Comparison of ENCODE assay signal across 10 cellular contexts in the genomic region with DNA sequence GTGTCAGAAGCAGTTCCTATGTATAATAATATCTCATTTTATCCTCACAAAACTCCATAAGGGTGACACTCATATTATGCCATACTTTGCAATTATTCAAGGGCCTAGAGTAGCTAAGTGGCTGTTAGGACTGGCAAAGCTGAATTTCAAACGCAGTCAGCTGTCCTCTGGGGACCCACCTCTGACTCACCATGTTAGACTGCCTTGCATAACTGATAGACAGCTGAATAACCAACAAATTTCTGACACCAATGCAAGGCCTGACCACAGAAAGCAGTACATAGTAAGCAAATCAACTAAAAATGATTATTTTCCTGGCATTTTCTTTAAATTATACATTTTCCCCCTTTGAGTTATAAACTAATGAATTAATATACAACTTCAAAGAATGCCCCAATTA.
DNase-seq lines count a peak whose midpoint lies in the region; ATAC-seq and TF ChIP-seq lines count a peak whose summit lies in the region.
"Had no signal": no experiment of that assay in that cellular context is flagged by ENCODE, and none has a peak within 500 bp of the region (broad histone marks: within the 10 kb centered on the region; RNA-seq: fewer than 3 reads in every experiment).

No MANE protein-coding gene starts in this region.

- H3K27ac ChIP-seq in fibroblast of lung (ENCODE audit: insufficient read depth, low read length), result no peak overlapping the region
- H3K27ac ChIP-seq: A549 had no signal

- H3K4me1 ChIP-seq in fibroblast of lung (ENCODE audit: control insufficient read depth, extremely low read depth, insufficient read depth, low read length), result no peaks in the 10 kb centered on the region
- H3K4me1 ChIP-seq: A549 had no signal

- POLR2A ChIA-PET in activated CD4-positive, alpha-beta T cell treated with anti-CD3 and anti-CD28 coated beads for 36 hours (lab: Charles Lee), result no interaction called here

- no peak overlapping the region for H3K9ac ChIP-seq in fibroblast of lung (ENCODE audit: insufficient read depth, low read length)

- H3K27me3 Mint-ChIP-seq in activated CD4-positive, alpha-beta T cell treated with anti-CD3 and anti-CD28 coated beads for 36 hours, result no peaks in the 10 kb centered on the region
- no peaks in the 10 kb centered on the region for H3K27me3 Mint-ChIP-seq in activated CD4-positive, alpha-beta T cell treated with anti-CD3 and anti-CD28 coated beads, Interleukin-2, amount 10 ng/mL, durations not matched to agents 24 days and 14 days
- H3K27me3 Mint-ChIP-seq in stimulated activated memory B cell treated with anti-CD40 and anti-IgM and Interleukin-4, amounts not matched to agents 10 μg/mL and 1 μg/mL and 100 μg/mL, for 72 hours, result no peaks in the 10 kb centered on the region

- intact Hi-C loops in activated CD4-positive, alpha-beta T cell treated with anti-CD3 and anti-CD28 coated beads for 36 hours (cut with DNase I, micrococcal nuclease), result no loop called here
- intact Hi-C loops in activated CD4-positive, alpha-beta T cell treated with anti-CD3 and anti-CD28 coated beads, Interleukin-2, amount 10 ng/mL, durations not matched to agents 24 days and 14 days (cut with micrococcal nuclease), result no loop called here

- no peak overlapping the region for H3K4me2 ChIP-seq in fibroblast of lung (ENCODE audit: extremely low read depth, insufficient read depth, low read length)
- H3K4me2 ChIP-seq: A549 had no signal

- TF ChIP-seq CTCF in fibroblast of lung (conservative IDR thresholded peaks at IDR 0.05 in 1 of 2, IDR thresholded peaks at IDR 0.05 in 1 of 2; ENCODE audit: low read depth in 1 of 2, low read length in 2 of 2), result no peak

- H3K27ac Mint-ChIP-seq in activated CD4-positive, alpha-beta T cell treated with anti-CD3 and anti-CD28 coated beads for 36 hours, result no peak overlapping the region
- no peak overlapping the region for H3K27ac Mint-ChIP-seq in activated CD4-positive, alpha-beta T cell treated with anti-CD3 and anti-CD28 coated beads, Interleukin-2, amount 10 ng/mL, durations not matched to agents 24 days and 14 days
- H3K27ac Mint-ChIP-seq in stimulated activated memory B cell treated with anti-CD40 and anti-IgM and Interleukin-4, amounts not matched to agents 10 μg/mL and 1 μg/mL and 100 μg/mL, for 72 hours, result no peak overlapping the region

- H3K36me3 Mint-ChIP-seq in activated CD4-positive, alpha-beta T cell treated with anti-CD3 and anti-CD28 coated beads for 36 hours (ENCODE audit: low read depth), result no peaks in the 10 kb centered on the region
- H3K36me3 Mint-ChIP-seq in activated CD4-positive, alpha-beta T cell treated with anti-CD3 and anti-CD28 coated beads, Interleukin-2, amount 10 ng/mL, durations not matched to agents 24 days and 14 days (ENCODE audit: low read depth), result peaks cover 13% of the 10 kb centered on the region
- no peaks in the 10 kb centered on the region for H3K36me3 Mint-ChIP-seq in stimulated activated memory B cell treated with anti-CD40 and anti-IgM and Interleukin-4, amounts not matched to agents 10 μg/mL and 1 μg/mL and 100 μg/mL, for 72 hours

- H3K4me3 ChIP-seq in fibroblast of lung (replicated peaks in 1 of 4; ENCODE audit: control extremely low read depth in 1 of 4, insufficient read depth in 1 of 4, low read depth in 3 of 4, low read length in 4 of 4), result no peak overlapping the region
- H3K4me3 ChIP-seq: A549 had no signal

- peak; percentile 45 for DNase-seq in activated CD4-positive, alpha-beta T cell treated with anti-CD3 and anti-CD28 coated beads for 36 hours
- DNase-seq in activated CD4-positive, alpha-beta T cell treated with anti-CD3 and anti-CD28 coated beads, Interleukin-2, amount 10 ng/mL, durations not matched to agents 24 days and 14 days, result no peak
- DNase-seq in NOMO-1 (lab: John Stamatoyannopoulos, UW; ENCODE audit: unreplicated experiment in 2 of 2), result peak; percentile 61 to 88
- DNase-seq in fibroblast of lung (ENCODE audit: low read depth in 2 of 2), result peak; percentile 34 to 83
- no peak for DNase-seq in NCI-H2196 treated with DMSO at 0.1 percent for 48 hours (lab: John Stamatoyannopoulos, UW; ENCODE audit: unreplicated experiment)
- DNase-seq: nucleus accumbens had no signal

- peak; percentile 59 for ATAC-seq in activated CD4-positive, alpha-beta T cell treated with anti-CD3 and anti-CD28 coated beads for 36 hours
- ATAC-seq in stimulated activated memory B cell treated with anti-CD40 and anti-IgM and Interleukin-4, amounts not matched to agents 10 μg/mL and 1 μg/mL and 100 μg/mL, for 72 hours, result peak; percentile 66
- ATAC-seq in GM21381 (IDR thresholded peaks at IDR 0.05; ENCODE audit: unreplicated experiment) (no peak), GM21528 (IDR thresholded peaks at IDR 0.05; ENCODE audit: low FRiP score, unreplicated experiment) (no peak)
- ATAC-seq: A549 had no signal

- no peaks in the 10 kb centered on the region for H3K27me3 ChIP-seq in fibroblast of lung (ENCODE audit: control insufficient read depth, insufficient read depth, low read length)

- H3K4me1 Mint-ChIP-seq in activated CD4-positive, alpha-beta T cell treated with anti-CD3 and anti-CD28 coated beads for 36 hours, result peaks cover 35% of the 10 kb centered on the region
- H3K4me1 Mint-ChIP-seq in activated CD4-positive, alpha-beta T cell treated with anti-CD3 and anti-CD28 coated beads, Interleukin-2, amount 10 ng/mL, durations not matched to agents 24 days and 14 days, result peaks cover 37% of the 10 kb centered on the region
- peaks cover 13% of the 10 kb centered on the region for H3K4me1 Mint-ChIP-seq in stimulated activated memory B cell treated with anti-CD40 and anti-IgM and Interleukin-4, amounts not matched to agents 10 μg/mL and 1 μg/mL and 100 μg/mL, for 72 hours

- H2AFZ ChIP-seq in fibroblast of lung (ENCODE audit: low read length), result no peak overlapping the region

- no peak overlapping the region for H3K4me3 Mint-ChIP-seq in activated CD4-positive, alpha-beta T cell treated with anti-CD3 and anti-CD28 coated beads for 36 hours
- no peak overlapping the region for H3K4me3 Mint-ChIP-seq in activated CD4-positive, alpha-beta T cell treated with anti-CD3 and anti-CD28 coated beads, Interleukin-2, amount 10 ng/mL, durations not matched to agents 24 days and 14 days
- H3K4me3 Mint-ChIP-seq in stimulated activated memory B cell treated with anti-CD40 and anti-IgM and Interleukin-4, amounts not matched to agents 10 μg/mL and 1 μg/mL and 100 μg/mL, for 72 hours, result no peak overlapping the region

- no peaks in the 10 kb centered on the region for H3K9me3 ChIP-seq in fibroblast of lung (ENCODE audit: control insufficient read depth, insufficient read depth, low read depth, low read length)
- H3K9me3 ChIP-seq: A549 had no signal

- no peaks in the 10 kb centered on the region for H4K20me1 ChIP-seq in fibroblast of lung (ENCODE audit: control insufficient read depth, extremely low read depth, insufficient read depth, low read length)

- no peaks in the 10 kb centered on the region for H3K79me2 ChIP-seq in fibroblast of lung (ENCODE audit: control insufficient read depth, insufficient read depth, low read length)

- H3K36me3 ChIP-seq in fibroblast of lung (ENCODE audit: control insufficient read depth, insufficient read depth, low read length), result no peaks in the 10 kb centered on the region

- CTCF ChIA-PET in activated CD4-positive, alpha-beta T cell treated with anti-CD3 and anti-CD28 coated beads for 36 hours (lab: Charles Lee), result interaction anchor here (0.8 to 1.7 kb wide), 3 partner anchors 16 to 34 kb away, joined by 3 read pairs; no protein-coding TSS in a partner anchor

- peaks cover 3% of the 10 kb centered on the region for H3K9me3 Mint-ChIP-seq in activated CD4-positive, alpha-beta T cell treated with anti-CD3 and anti-CD28 coated beads for 36 hours (ENCODE audit: low read depth)
- H3K9me3 Mint-ChIP-seq in activated CD4-positive, alpha-beta T cell treated with anti-CD3 and anti-CD28 coated beads, Interleukin-2, amount 10 ng/mL, durations not matched to agents 24 days and 14 days, result peaks cover 23% of the 10 kb centered on the region
- H3K9me3 Mint-ChIP-seq in stimulated activated memory B cell treated with anti-CD40 and anti-IgM and Interleukin-4, amounts not matched to agents 10 μg/mL and 1 μg/mL and 100 μg/mL, for 72 hours, result peaks cover 3% of the 10 kb centered on the region

Comparison
In these comparisons a context has a peak if more than half of its experiments do, and no peak if none do; other contexts are left out.
1. DNase-seq: peak in activated CD4-positive, alpha-beta T cell treated with anti-CD3 and anti-CD28 coated beads for 36 hours (single experiment), NOMO-1 (2 of 2) and fibroblast of lung (2 of 2); none in activated CD4-positive, alpha-beta T cell treated with anti-CD3 and anti-CD28 coated beads, Interleukin-2, amount 10 ng/mL, durations not matched to agents 24 days and 14 days (single experiment) and NCI-H2196 treated with DMSO at 0.1 percent for 48 hours (single experiment).
2. ATAC-seq: peak in activated CD4-positive, alpha-beta T cell treated with anti-CD3 and anti-CD28 coated beads for 36 hours (single experiment) and stimulated activated memory B cell treated with anti-CD40 and anti-IgM and Interleukin-4, amounts not matched to agents 10 μg/mL and 1 μg/mL and 100 μg/mL, for 72 hours (single experiment); none in GM21381 (single experiment) and GM21528 (single experiment).